11 cellular contexts compared by ENCODE assay signal in the genomic region with DNA sequence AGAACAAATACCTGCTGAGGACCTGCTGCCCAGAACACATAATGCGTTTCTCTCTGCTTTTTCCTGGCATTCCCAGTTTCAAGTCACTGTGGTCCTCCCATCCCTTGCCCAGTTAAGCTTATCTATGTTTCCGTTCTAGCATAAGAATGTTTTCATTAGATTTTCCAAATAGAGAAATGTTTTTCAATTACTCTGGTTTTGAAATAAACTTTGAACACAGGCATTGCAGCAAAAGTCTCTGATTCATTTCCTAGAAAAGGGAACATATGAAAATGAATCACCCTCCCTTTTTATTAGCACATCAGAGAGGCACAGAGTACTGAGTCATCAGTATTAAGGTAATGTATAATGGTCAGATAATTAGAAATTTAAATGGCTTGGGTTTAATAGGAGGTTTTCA.
DNase-seq lines count a peak whose midpoint lies in the region; ATAC-seq and TF ChIP-seq lines count a peak whose summit lies in the region.
"Had no signal": no experiment of that assay in that cellular context is flagged by ENCODE, and none has a peak within 500 bp of the region (broad histone marks: within the 10 kb centered on the region; RNA-seq: fewer than 3 reads in every experiment).

No MANE protein-coding gene starts in this region.

- CTCF ChIA-PET in Calu3 (lab: Charles Lee), result no interaction called here

- no peaks in the 10 kb centered on the region for H4K20me1 ChIP-seq in osteoblast (ENCODE audit: insufficient read depth, low read length)

- no peak overlapping the region for H3K27ac ChIP-seq in osteoblast (ENCODE audit: low read depth, low read length)
- H3K27ac ChIP-seq: psoas muscle had no signal

- H3K4me1 Mint-ChIP-seq in Calu3 (ENCODE audit: low read depth, unreplicated experiment), result no peaks in the 10 kb centered on the region

- H3K4me1 ChIP-seq in osteoblast (ENCODE audit: insufficient read depth, low read length), result peaks cover 9% of the 10 kb centered on the region
- H3K4me1 ChIP-seq: psoas muscle had no signal

- BruUV-seq in Calu3 (replicated peaks; lab: Mats Ljungman, UMichigan), result no TSS peak

- intact Hi-C loops in Calu3 (cut with micrococcal nuclease; ENCODE audit: unreplicated experiment), result no loop called here

- no peaks in the 10 kb centered on the region for H3K9me3 Mint-ChIP-seq in Calu3 (ENCODE audit: low read depth, unreplicated experiment)

- no peaks in the 10 kb centered on the region for H3K27me3 ChIP-seq in osteoblast (ENCODE audit: insufficient read depth, low read length)

- no peaks in the 10 kb centered on the region for H3K27me3 Mint-ChIP-seq in Calu3 (ENCODE audit: unreplicated experiment)

- ATAC-seq in esophagus mucosa (peak; percentile 84), GM19397 (IDR thresholded peaks at IDR 0.05; ENCODE audit: unreplicated experiment) (no peak)
- ATAC-seq: psoas muscle had no signal

- H3K79me2 ChIP-seq in osteoblast (ENCODE audit: insufficient read depth, low read length), result no peaks in the 10 kb centered on the region

- no peak overlapping the region for H3K27ac Mint-ChIP-seq in Calu3 (ENCODE audit: unreplicated experiment)

- H3K4me3 Mint-ChIP-seq in Calu3 (ENCODE audit: low read depth, unreplicated experiment), result no peak overlapping the region

- peak; percentile 8 for DNase-seq in Ammon's horn (ENCODE audit: low spot score)
- peak; percentile 4 for DNase-seq in NCI-H226
- no peak for DNase-seq in osteoblast (ENCODE audit: insufficient read length, low spot score, missing footprints)
- DNase-seq in Calu3, result no peak
- no peak for DNase-seq in putamen (ENCODE audit: low spot score)
- DNase-seq in germinal center (ENCODE audit: low spot score), result no peak
- DNase-seq: activated CD4-positive, alpha-beta T cell treated with anti-CD3 and anti-CD28 coated beads, Interleukin-2, amount 50 U/mL, for 4 hours; activated naive CD4-positive, alpha-beta T cell treated with anti-CD3 and anti-CD28 coated beads, Interleukin-2, amount 50 U/mL, for 16 hours; psoas muscle had no signal

- no peak overlapping the region for H2AFZ ChIP-seq in osteoblast (ENCODE audit: low read length)

- TF ChIP-seq CTCF in osteoblast (IDR thresholded peaks at IDR 0.05; ENCODE audit: extremely low read depth, low read depth, low read length) (no peak), Calu3 (IDR thresholded peaks at IDR 0.05; ENCODE audit: unreplicated experiment) (no peak)

- H3K36me3 ChIP-seq in osteoblast (ENCODE audit: insufficient read depth, low read length), result no peaks in the 10 kb centered on the region

- H3K9me3 ChIP-seq in osteoblast (ENCODE audit: low read depth, low read length), result no peaks in the 10 kb centered on the region

- H3K36me3 Mint-ChIP-seq in Calu3 (ENCODE audit: insufficient read depth, unreplicated experiment), result no peaks in the 10 kb centered on the region

- H3K4me3 ChIP-seq in osteoblast (ENCODE audit: insufficient read depth, low read length), result no peak overlapping the region
- H3K4me3 ChIP-seq: psoas muscle had no signal

- H3K4me2 ChIP-seq in osteoblast (ENCODE audit: insufficient read depth, low read length), result peak overlapping the region; percentile 27

Comparison
In these comparisons a context has a peak if more than half of its experiments do, and no peak if none do; other contexts are left out.
1. DNase-seq: peak in Ammon's horn (single experiment) and NCI-H226 (single experiment); none in osteoblast (single experiment), Calu3 (single experiment), putamen (single experiment) and germinal center (single experiment).